In the genomic region with DNA sequence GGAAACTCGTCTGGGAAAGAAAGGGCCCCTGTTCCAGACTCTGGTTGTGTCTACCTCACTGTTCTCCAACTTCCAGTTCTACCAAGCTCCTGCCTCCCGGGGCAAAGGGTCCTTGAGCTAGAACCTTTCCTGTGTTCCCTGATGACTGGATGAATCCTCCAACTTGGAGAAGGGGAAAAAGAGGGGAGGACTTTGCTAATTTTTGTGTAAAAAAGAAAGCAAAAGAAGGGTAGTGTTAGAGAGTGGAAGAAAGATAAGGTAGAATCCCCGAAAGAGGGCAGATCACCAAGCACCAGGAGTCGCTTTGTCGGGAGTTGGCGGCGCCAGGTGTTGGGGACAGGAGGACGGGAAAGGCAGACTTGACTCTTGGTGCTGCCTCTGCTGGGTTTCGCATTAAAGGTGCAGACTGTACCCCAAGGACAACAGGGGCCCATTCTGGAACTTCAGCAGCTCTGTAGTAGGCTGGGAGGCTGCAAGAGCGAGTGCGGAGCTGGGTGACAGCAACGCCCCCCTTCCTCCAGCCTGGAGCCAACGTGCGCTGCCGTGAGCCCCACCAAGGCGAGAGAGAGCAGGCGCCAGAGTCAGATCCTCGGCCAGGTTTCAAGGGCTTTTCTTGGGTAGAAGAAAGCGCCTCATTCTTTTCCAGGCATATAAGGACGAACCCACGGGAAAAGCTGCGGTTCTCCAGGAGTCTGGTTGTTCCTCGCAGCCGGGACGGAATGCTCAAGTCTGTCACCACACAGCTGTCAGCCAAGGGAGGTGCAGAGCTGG, we compare ENCODE assay signal across 8 cellular contexts. TPM values are rescaled to one million over a fixed set of nuclear protein-coding genes. Genes with fewer than 3 reads are reported as not detected.
DNase-seq lines count a peak whose midpoint lies in the region; ATAC-seq, FAIRE-seq and TF ChIP-seq lines count a peak whose summit lies in the region.
"Had no signal": no experiment of that assay in that cellular context is flagged by ENCODE, and none has a peak within 500 bp of the region (broad histone marks: within the 10 kb centered on the region; RNA-seq: fewer than 3 reads in every experiment).

No MANE protein-coding gene starts in this region.

- no peak overlapping the region for H3K27ac Mint-ChIP-seq in astrocyte (ENCODE audit: unreplicated experiment)

- no peaks in the 10 kb centered on the region for H4K20me1 ChIP-seq in astrocyte (ENCODE audit: insufficient read depth, low read length)

- H3K4me1 ChIP-seq in astrocyte (ENCODE audit: insufficient read depth, low read length) = peaks cover 5% of the 10 kb centered on the region
- H3K4me1 ChIP-seq in skeletal muscle tissue (ENCODE audit: control insufficient read depth in 3 of 3, insufficient read depth in 3 of 3, low read length in 3 of 3) = peaks cover 6 to 14% (median 13%) of the 10 kb centered on the region in 3 donors
- H3K4me1 ChIP-seq in aorta (ENCODE audit: control insufficient read depth in 1 of 2, insufficient read depth in 2 of 2, low read length in 2 of 2) = no peaks in the 10 kb centered on the region

- H3K27me3 ChIP-seq in astrocyte (ENCODE audit: insufficient read depth, low read length) (peaks cover 16% of the 10 kb centered on the region), skeletal muscle tissue (ENCODE audit: control insufficient read depth in 3 of 3, insufficient read depth in 3 of 3, low read length in 3 of 3) (peaks cover 26 to 32% (median 27%) of the 10 kb centered on the region in 3 donors), aorta (ENCODE audit: control insufficient read depth in 1 of 2, insufficient read depth in 2 of 2, low read length in 1 of 2) (no peaks in the 10 kb centered on the region)

- peaks cover 26% of the 10 kb centered on the region for H3K27me3 Mint-ChIP-seq in astrocyte (ENCODE audit: low read depth, unreplicated experiment)

- WGBS in aorta, 2 donors = 23 to 28% methylated on average over 25 of the region's 25 CpGs

- H3K9me3 ChIP-seq in astrocyte (ENCODE audit: insufficient read depth, low read depth, low read length) (no peaks in the 10 kb centered on the region), skeletal muscle tissue (ENCODE audit: control insufficient read depth in 3 of 3, low read length in 3 of 3) (no peaks in the 10 kb centered on the region), aorta (ENCODE audit: control insufficient read depth, low read length) (no peaks in the 10 kb centered on the region)

- FAIRE-seq in astrocyte (lab: Jason Lieb, UNC) = no peak

- H3K27ac ChIP-seq in astrocyte (ENCODE audit: low read depth, low read length) = no peak overlapping the region
- H3K27ac ChIP-seq in skeletal muscle tissue (ENCODE audit: low read depth, low read length) = no peak overlapping the region
- no peak overlapping the region for H3K27ac ChIP-seq in aorta (ENCODE audit: low read depth in 1 of 2, low read length in 2 of 2)

- H3K4me1 Mint-ChIP-seq in astrocyte (ENCODE audit: low read depth, unreplicated experiment) = peaks cover 4% of the 10 kb centered on the region

- H3K36me3 ChIP-seq in astrocyte (ENCODE audit: insufficient read depth, low read length) (no peaks in the 10 kb centered on the region), skeletal muscle tissue (ENCODE audit: control insufficient read depth in 3 of 3, insufficient read depth in 3 of 3, low read length in 3 of 3) (no peaks in the 10 kb centered on the region), aorta (ENCODE audit: control insufficient read depth in 1 of 2, insufficient read depth in 2 of 2, low read length in 1 of 2) (no peaks in the 10 kb centered on the region)

- H3K4me3 Mint-ChIP-seq in astrocyte (ENCODE audit: unreplicated experiment) = peak overlapping the region; percentile 85

- H3K36me3 Mint-ChIP-seq in astrocyte (ENCODE audit: low read depth, unreplicated experiment) = peaks cover 3% of the 10 kb centered on the region

- H3K4me3 ChIP-seq in astrocyte (ENCODE audit: insufficient read depth, low read depth, low read length) (peak overlapping the region; percentile 67), skeletal muscle tissue (ENCODE audit: low read length in 3 of 3) (peak overlapping the region; percentile 6 to 67 (median 66)), aorta (ENCODE audit: low read length in 2 of 2) (no peak overlapping the region)

- peak overlapping the region; percentile 88 for H2AFZ ChIP-seq in astrocyte (ENCODE audit: low read depth, low read length)

- no peak for TF ChIP-seq CTCF in GM20000 (IDR thresholded peaks at IDR 0.05; ENCODE audit: extremely low read depth, missing control alignments)
- no peak for TF ChIP-seq CTCF in astrocyte (IDR thresholded peaks at IDR 0.05; ENCODE audit: insufficient read depth, low read depth, low read length)

- intact Hi-C loops in aorta (cut with DNase I) = no loop called here

- H3K9ac ChIP-seq in astrocyte (ENCODE audit: low read length) (no peak overlapping the region), skeletal muscle tissue (ENCODE audit: low read depth in 1 of 3, low read length in 3 of 3) (no peak overlapping the region)

- H3K79me2 ChIP-seq in astrocyte (ENCODE audit: insufficient read depth, low read length) = no peaks in the 10 kb centered on the region

- ATAC-seq in aorta (ENCODE audit: low FRiP score) = no peak

- DNase-seq in GM20000 (ENCODE audit: low spot score) (peak; percentile 23), astrocyte (ENCODE audit: low read depth) (no peak), iPS-NIHi11 (ENCODE audit: low spot score) (peak; percentile 24), aorta (no peak), mucosa of gallbladder (ENCODE audit: low spot score) (no peak), NCI-H1694 (lab: John Stamatoyannopoulos, UW) (no peak)
- DNase-seq: activated gamma-delta T cell had no signal

- no peaks in the 10 kb centered on the region for H3K9me3 Mint-ChIP-seq in astrocyte (ENCODE audit: unreplicated experiment)

- peak overlapping the region; percentile 97 for H3K4me2 ChIP-seq in astrocyte (ENCODE audit: low read length)

RNA-seq across cellular contexts. Expression of a gene that starts 1.7 kb away (rescaled TPM):
- total RNA-seq in astrocyte (2.9 and 3.1 TPM in 2 replicates), skeletal muscle tissue (3.1 TPM), aorta (1 to 10 TPM; 5.7 to 6.3 TPM), mucosa of gallbladder (9.6 TPM)
- 1 to 10 TPM; 1.2 to 2.1 TPM for polyA plus RNA-seq in aorta

Comparison
In these comparisons a context has a peak if more than half of its experiments do, and no peak if none do; other contexts are left out.
1. DNase-seq: peak in GM20000 (single experiment) and iPS-NIHi11 (single experiment); none in astrocyte (single experiment), aorta (0 of 2), mucosa of gallbladder (single experiment) and NCI-H1694 (single experiment).
2. H3K4me3 ChIP-seq: peak in astrocyte (single experiment) and skeletal muscle tissue (3 of 3); none in aorta (0 of 2).